In the genomic region with DNA sequence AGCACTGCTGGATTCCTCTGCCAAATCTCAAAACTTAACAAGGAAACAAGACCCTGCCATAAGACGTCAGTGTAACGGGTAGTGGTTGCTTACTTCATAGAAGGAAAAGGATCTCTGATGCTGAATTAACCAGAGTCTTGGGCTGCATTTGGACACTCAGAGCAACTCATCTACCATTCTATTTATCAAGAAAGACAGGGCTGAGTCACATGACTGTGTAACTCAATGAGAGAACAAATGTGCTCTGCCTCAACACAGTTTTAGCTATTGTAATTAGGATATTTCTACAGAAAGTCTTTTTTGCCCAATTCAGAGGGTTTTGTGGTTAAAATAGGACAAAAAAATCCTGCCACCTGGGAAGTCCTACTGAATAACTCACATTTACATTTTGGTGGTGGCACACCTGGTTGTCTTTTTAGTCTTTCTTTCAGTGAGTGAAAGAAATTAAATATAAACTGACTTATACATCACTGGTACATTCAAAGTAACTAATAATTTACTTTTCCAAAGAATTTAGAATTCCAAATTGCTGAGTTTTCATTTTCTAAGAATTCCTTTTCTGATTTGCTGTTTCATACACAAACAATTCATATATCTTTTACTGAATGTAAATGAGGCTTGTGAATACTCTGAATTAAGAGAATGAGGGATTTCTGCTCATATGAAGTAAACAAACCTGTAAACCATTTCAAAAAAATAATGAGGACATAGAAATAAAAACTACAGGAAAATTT, we compare ENCODE assay signal across 2 cellular contexts.
TF ChIP-seq lines count a peak whose summit lies in the region.

No MANE protein-coding gene starts in this region.

TF ChIP-seq in IMR-90, 13 proteins besides CTCF, POLR2A, EP300 and RAD21:
- TF ChIP-seq MAFK (IDR thresholded peaks at IDR 0.05; ENCODE audit: low read depth, low read length), result peak; percentile 42
- no peak for TF ChIP-seq NFE2L2 (IDR thresholded peaks at IDR 0.05; ENCODE audit: low read depth, low read length)
TF ChIP-seq in IMR-90: peak in this region for 1.

TF ChIP-seq in liver, 16 proteins besides CTCF, POLR2A, EP300 and RAD21:
- TF ChIP-seq SP1 (IDR thresholded peaks at IDR 0.05) (no peak), YY1 (IDR thresholded peaks at IDR 0.05) (peak; percentile 42), ATF3 (IDR thresholded peaks at IDR 0.05) (no peak), FOXA1 (IDR thresholded peaks at IDR 0.05) (no peak)
TF ChIP-seq in liver: peak in this region for 1.
